Comparison of ENCODE assay signal across 9 cellular contexts in genomic region chr19:51726049-51726448, GRCh38. TPM values are rescaled to one million over a fixed set of nuclear protein-coding genes. Genes with fewer than 3 reads are reported as not detected.
DNase-seq lines count a peak whose midpoint lies in the region; ATAC-seq lines count a peak whose summit lies in the region.
"Had no signal": no experiment of that assay in that cellular context is flagged by ENCODE, and none has a peak within 500 bp of the region (broad histone marks: within the 10 kb centered on the region; RNA-seq: fewer than 3 reads in every experiment).

No MANE protein-coding gene starts in this region.

- H3K9me3 ChIP-seq in effector memory CD4-positive, alpha-beta T cell (ENCODE audit: control insufficient read depth, low read length), result peaks cover 6% of the 10 kb centered on the region

- peak overlapping the region; percentile 62 for H3K27ac ChIP-seq in caudate nucleus (ENCODE audit: low read depth, low read length)
- H3K27ac ChIP-seq in effector memory CD4-positive, alpha-beta T cell (ENCODE audit: insufficient read depth, low read length, poor library complexity, severe bottlenecking), result no peak overlapping the region

- ATAC-seq in GM21723 (IDR thresholded peaks at IDR 0.05; ENCODE audit: unreplicated experiment), result no peak

- H3K27me3 ChIP-seq in effector memory CD4-positive, alpha-beta T cell (replicated peaks; ENCODE audit: control insufficient read depth, insufficient read depth, low read length, poor library complexity, severe bottlenecking), result peaks cover 4% of the 10 kb centered on the region

- H3K4me1 ChIP-seq in effector memory CD4-positive, alpha-beta T cell (ENCODE audit: control insufficient read depth, insufficient read depth, low read length, poor library complexity, severe bottlenecking), result no peaks in the 10 kb centered on the region

- no peaks in the 10 kb centered on the region for H3K36me3 ChIP-seq in effector memory CD4-positive, alpha-beta T cell (ENCODE audit: control insufficient read depth, insufficient read depth, low read length)

- no peak overlapping the region for H3K4me3 ChIP-seq in effector memory CD4-positive, alpha-beta T cell (ENCODE audit: insufficient read depth, low read depth, low read length, poor library complexity, severe bottlenecking)

- DNase-seq in HT-29 (ENCODE audit: low spot score), result peak; percentile 74
- peak in 52 of 61 donors; percentile 3 to 86 (median 44) for DNase-seq in caudate nucleus (lab: John Stamatoyannopoulos, UW)
- DNase-seq in iris pigment epithelial cell (ENCODE audit: low read depth), result peak; percentile 80
- peak; percentile 94 for DNase-seq in stromal cell of bone marrow (ENCODE audit: low read depth)
- DNase-seq in SHP77 (lab: John Stamatoyannopoulos, UW), result no peak
- no peak for DNase-seq in effector memory CD4-positive, alpha-beta T cell
- no peak for DNase-seq in NCI-H1105 (lab: John Stamatoyannopoulos, UW)
- DNase-seq: activated gamma-delta T cell had no signal

RNA-seq across cellular contexts. Expression of gene HAS1, which starts 2.3 kb away (rescaled TPM):
- total RNA-seq in HT-29 (2014; rRNA removed; shearing (Covaris generic)), result 0.05 TPM in 1 of 2 replicates, not detected in the other

RNA-seq across cellular contexts. Expression of gene FPR1, which starts 25.6 kb away (rescaled TPM):
- not detected in 2 replicates for total RNA-seq in HT-29 (2014; rRNA removed; shearing (Covaris generic))

RNA-seq across cellular contexts. Expression of gene SPACA6, which starts 32.9 kb away (rescaled TPM):
- total RNA-seq in HT-29 (2014; rRNA removed; shearing (Covaris generic)), result 13.6 and 17.8 TPM in 2 replicates

RNA-seq across cellular contexts. Expression of gene FPR2, which starts 34.9 kb away (rescaled TPM):
- not detected in 2 replicates for total RNA-seq in HT-29 (2014; rRNA removed; shearing (Covaris generic))

Comparison
In these comparisons a context has a peak if more than half of its experiments do, and no peak if none do; other contexts are left out.
1. DNase-seq: peak in HT-29 (single experiment), caudate nucleus (52 of 61), iris pigment epithelial cell (single experiment) and stromal cell of bone marrow (single experiment); none in SHP77 (0 of 2), effector memory CD4-positive, alpha-beta T cell (0 of 3) and NCI-H1105 (single experiment).